ENCODE assay signal across 8 cellular contexts in genomic region chr3:52286777-52287110, GRCh38. TPM values are rescaled to one million over a fixed set of nuclear protein-coding genes. Genes with fewer than 3 reads are reported as not detected.
A peak's percentile ranks its signal among the peaks of the same experiment; 100 is the strongest.
DNase-seq lines count a peak whose midpoint lies in the region; ATAC-seq and TF ChIP-seq lines count a peak whose summit lies in the region.

No MANE protein-coding gene starts in this region.

- peaks cover 3% of the 10 kb centered on the region; the same call in 1 of the 2 replicates for H3K4me1 ChIP-seq in SJCRH30
- no peaks in the 10 kb centered on the region for H3K4me1 ChIP-seq in prostate gland (replicated peaks)

- DNase-seq in EH (ENCODE audit: low read depth) (peak; percentile 38), SJCRH30 (no peak), fibroblast of gingiva (ENCODE audit: low read depth) (peak; percentile 41), prostate gland (ENCODE audit: low spot score) (peak; percentile 58), G401 (ENCODE audit: low spot score) (no peak)

- no peak for TF ChIP-seq POLR2A in prostate gland (IDR thresholded peaks at IDR 0.05)

- H3K9me3 ChIP-seq in SJCRH30 (replicated peaks) (no peaks in the 10 kb centered on the region), prostate gland (no peaks in the 10 kb centered on the region)

- no peak overlapping the region for H3K27ac ChIP-seq in SJCRH30
- H3K27ac ChIP-seq in prostate gland: peak overlapping the region; percentile 99 to 100

- H3K4me3 ChIP-seq in SJCRH30 (peak overlapping the region; percentile 97), prostate gland (peak overlapping the region; percentile 91 to 95)

- in situ Hi-C loops in G401 (cut with HindIII; ENCODE audit: low sequenced_read_pairs): no loop called here

- H3K36me3 ChIP-seq in SJCRH30: no peaks in the 10 kb centered on the region
- H3K36me3 ChIP-seq in prostate gland: no peaks in the 10 kb centered on the region

- no peak for TF ChIP-seq CTCF in prostate gland (IDR thresholded peaks at IDR 0.05)

- WGBS in prostate gland: 35% methylated on average over 8 of the region's 8 CpGs

- H3K27me3 ChIP-seq in SJCRH30 (no peaks in the 10 kb centered on the region), prostate gland (replicated peaks; ENCODE audit: insufficient read depth) (no peaks in the 10 kb centered on the region)

- intact Hi-C loops in prostate gland (cut with DNase I): loop anchor here (5.0 kb wide), 1 partner anchor 49 kb away; the partner anchor contains the start of gene TWF2

- ATAC-seq in GM19467 (IDR thresholded peaks at IDR 0.05; ENCODE audit: unreplicated experiment): no peak
- no peak for ATAC-seq in GM18511 (IDR thresholded peaks at IDR 0.05; ENCODE audit: unreplicated experiment)
- ATAC-seq in GM18907 (IDR thresholded peaks at IDR 0.05; ENCODE audit: unreplicated experiment): no peak

RNA-seq across cellular contexts. Expression of gene GLYCTK, which starts 0.9 kb away (rescaled TPM):
- 5.5 and 6.5 TPM in 2 replicates for total RNA-seq in SJCRH30 (2014; rRNA removed; shearing (Covaris generic))
- total RNA-seq in prostate gland: 10 to 100 TPM in 1 of 2 donors, 1 to 10 TPM in 1; 7.3 to 12.2 TPM
- 14.8 and 24.5 TPM in 2 replicates for total RNA-seq in G401 (2014; rRNA removed; shearing (Covaris generic))

RNA-seq across cellular contexts. Expression of gene WDR82, which starts 8.3 kb away (rescaled TPM):
- total RNA-seq in SJCRH30 (2014; rRNA removed; shearing (Covaris generic)): 93.9 and 97.1 TPM in 2 replicates
- total RNA-seq in prostate gland: 10 to 100 TPM; 52.4 to 86.9 TPM
- 89.2 and 115 TPM in 2 replicates for total RNA-seq in G401 (2014; rRNA removed; shearing (Covaris generic))

RNA-seq across cellular contexts. Expression of gene DNAH1, which starts 29.4 kb away (rescaled TPM):
- total RNA-seq in SJCRH30 (2014; rRNA removed; shearing (Covaris generic)): 0.14 and 0.33 TPM in 2 replicates
- total RNA-seq in prostate gland: 10 to 100 TPM in 1 of 2 donors, 1 to 10 TPM in 1; 5.6 to 18.7 TPM
- total RNA-seq in G401 (2014; rRNA removed; shearing (Covaris generic)): 1.2 and 2.5 TPM in 2 replicates

RNA-seq across cellular contexts. Expression of gene PPM1M, which starts 41.2 kb away (rescaled TPM):
- total RNA-seq in SJCRH30 (2014; rRNA removed; shearing (Covaris generic)): 6.1 and 7.6 TPM in 2 replicates
- total RNA-seq in prostate gland: 10 to 100 TPM; 22.4 to 33.2 TPM
- total RNA-seq in G401 (2014; rRNA removed; shearing (Covaris generic)): 0.43 and 1.4 TPM in 2 replicates

RNA-seq across cellular contexts. Expression of gene TWF2, which starts 47.8 kb away (rescaled TPM):
- total RNA-seq in SJCRH30 (2014; rRNA removed; shearing (Covaris generic)): 32.3 and 32.7 TPM in 2 replicates
- total RNA-seq in prostate gland: 10 to 100 TPM; 60.9 to 65.5 TPM
- total RNA-seq in G401 (2014; rRNA removed; shearing (Covaris generic)): 237 and 258 TPM in 2 replicates

Comparison
In these comparisons a context has a peak if more than half of its experiments do, and no peak if none do; other contexts are left out.
1. DNase-seq: peak in EH (single experiment), fibroblast of gingiva (single experiment) and prostate gland (single experiment); none in SJCRH30 (0 of 2) and G401 (single experiment).